Comparison of ENCODE assay signal across 25 cellular contexts in the genomic region with DNA sequence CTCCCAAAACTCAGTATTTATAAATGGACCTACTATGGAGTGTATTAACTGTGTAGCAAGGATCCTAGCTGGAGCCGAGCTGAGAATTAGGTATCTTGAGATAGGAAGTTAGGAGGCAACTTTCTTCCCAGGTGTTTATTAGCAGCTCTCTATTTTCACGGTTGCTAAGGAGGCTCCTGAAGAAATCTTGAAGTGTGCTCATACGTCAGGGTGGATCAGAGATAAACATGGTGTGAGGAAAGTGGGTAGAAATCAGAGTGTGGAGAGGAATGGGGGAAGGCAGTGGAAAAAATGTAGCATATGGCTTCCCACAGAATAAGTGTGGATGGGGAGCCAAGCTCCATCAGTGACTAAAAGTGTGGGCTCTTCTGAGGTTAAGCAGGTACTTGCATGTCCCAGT.
"Had no signal": no experiment of that assay in that cellular context is flagged by ENCODE, and none has a peak within 500 bp of the region (broad histone marks: within the 10 kb centered on the region; RNA-seq: fewer than 3 reads in every experiment).

No MANE protein-coding gene starts in this region.

- H3K27ac Mint-ChIP-seq: activated B cell treated with CpG ODN at 0.5 μM for 24 hours; activated CD4-positive, alpha-beta memory T cell treated with anti-CD3 and anti-CD28 coated beads for 36 hours; activated CD4-positive, alpha-beta T cell treated with anti-CD3 and anti-CD28 coated beads, Interleukin-2, amount 10 ng/mL, durations not matched to agents 7 days and 5 days; activated naive CD4-positive, alpha-beta T cell treated with anti-CD3 and anti-CD28 coated beads for 36 hours; activated naive CD8-positive, alpha-beta T cell treated with anti-CD3 and anti-CD28 coated beads for 36 hours; T-cell had no signal

- H3K4me3 Mint-ChIP-seq: activated B cell treated with CpG ODN at 0.5 μM for 24 hours; activated CD4-positive, alpha-beta memory T cell treated with anti-CD3 and anti-CD28 coated beads for 36 hours; activated CD4-positive, alpha-beta T cell treated with anti-CD3 and anti-CD28 coated beads, Interleukin-2, amount 10 ng/mL, durations not matched to agents 7 days and 5 days; activated naive CD4-positive, alpha-beta T cell treated with anti-CD3 and anti-CD28 coated beads for 36 hours; activated naive CD8-positive, alpha-beta T cell treated with anti-CD3 and anti-CD28 coated beads for 36 hours; activated T-cell treated with anti-CD3 and anti-CD28 coated beads, Interleukin-2, amount 50 U/mL, for 4 hours; T-cell had no signal

- H3K4me1 Mint-ChIP-seq: activated B cell treated with CpG ODN at 0.5 μM for 24 hours; activated CD4-positive, alpha-beta T cell treated with anti-CD3 and anti-CD28 coated beads, Interleukin-2, amount 10 ng/mL, durations not matched to agents 7 days and 5 days; activated naive CD8-positive, alpha-beta T cell treated with anti-CD3 and anti-CD28 coated beads for 36 hours; T-cell had no signal

- H3K4me3 ChIP-seq: SK-N-MC had no signal

- H3K27me3 Mint-ChIP-seq: activated B cell treated with CpG ODN at 0.5 μM for 24 hours; activated CD4-positive, alpha-beta memory T cell treated with anti-CD3 and anti-CD28 coated beads for 36 hours; activated CD4-positive, alpha-beta T cell treated with anti-CD3 and anti-CD28 coated beads, Interleukin-2, amount 10 ng/mL, durations not matched to agents 7 days and 5 days had no signal

- H3K36me3 Mint-ChIP-seq: activated CD4-positive, alpha-beta memory T cell treated with anti-CD3 and anti-CD28 coated beads for 36 hours; activated naive CD8-positive, alpha-beta T cell treated with anti-CD3 and anti-CD28 coated beads for 36 hours; T-cell had no signal

- H3K9me3 Mint-ChIP-seq: activated B cell treated with CpG ODN at 0.5 μM for 24 hours; activated CD4-positive, alpha-beta memory T cell treated with anti-CD3 and anti-CD28 coated beads for 36 hours; activated CD4-positive, alpha-beta T cell treated with anti-CD3 and anti-CD28 coated beads, Interleukin-2, amount 10 ng/mL, durations not matched to agents 7 days and 5 days; activated naive CD4-positive, alpha-beta T cell treated with anti-CD3 and anti-CD28 coated beads for 36 hours; activated naive CD8-positive, alpha-beta T cell treated with anti-CD3 and anti-CD28 coated beads for 36 hours; activated T-cell treated with anti-CD3 and anti-CD28 coated beads, Interleukin-2, amount 50 U/mL, for 4 hours; T-cell had no signal

- FAIRE-seq: TTC549 had no signal

- DNase-seq: activated B cell treated with CpG ODN at 0.5 μM for 24 hours; activated CD4-positive, alpha-beta memory T cell treated with anti-CD3 and anti-CD28 coated beads for 36 hours; activated CD4-positive, alpha-beta T cell treated with anti-CD3 and anti-CD28 coated beads for 1 hour; activated CD4-positive, alpha-beta T cell treated with anti-CD3 and anti-CD28 coated beads, Interleukin-2, amount 10 ng/mL, durations not matched to agents 7 days and 5 days; activated CD8-positive, alpha-beta memory T cell treated with anti-CD3 and anti-CD28 coated beads for 24 hours; activated gamma-delta T cell; activated naive CD4-positive, alpha-beta T cell treated with anti-CD3 and anti-CD28 coated beads for 36 hours; activated naive CD8-positive, alpha-beta T cell treated with anti-CD3 and anti-CD28 coated beads for 36 hours; activated T-cell treated with anti-CD3 and anti-CD28 coated beads, Interleukin-2, amount 50 U/mL, for 4 hours; anterior cingulate cortex; central memory CD4-positive, alpha-beta T cell; NCI-H1105 treated with DMSO at 0.1 percent for 48 hours; NCI-H1436 treated with DMSO at 0.1 percent for 48 hours; NCI-H187; NCI-H2081; NCI-H345; NCI-H510A; NCI-H526 treated with DMSO at 0.1 percent for 48 hours; NCI-H82; RPMI8226; T-cell; T-helper 2 cell; T1000 had no signal

- H3K27ac ChIP-seq: SK-N-MC had no signal
